Comparison of ENCODE assay signal across 13 cellular contexts in genomic region chr11:92550411-92550810, GRCh38.
DNase-seq lines count a peak whose midpoint lies in the region; ATAC-seq and TF ChIP-seq lines count a peak whose summit lies in the region.
"Had no signal": no experiment of that assay in that cellular context is flagged by ENCODE, and none has a peak within 500 bp of the region (broad histone marks: within the 10 kb centered on the region; RNA-seq: fewer than 3 reads in every experiment).

No MANE protein-coding gene starts in this region.

- peaks cover 19% of the 10 kb centered on the region for H3K4me1 ChIP-seq in H9 (ENCODE audit: insufficient read depth, low read length)
- H3K4me1 ChIP-seq: lower lobe of right lung had no signal

- no peak overlapping the region for H2AK5ac ChIP-seq in H9 (ENCODE audit: insufficient read length, low read length)

- no peak overlapping the region for H4K91ac ChIP-seq in H9 (ENCODE audit: insufficient read length, low read depth, low read length)

- H2BK15ac ChIP-seq in H9 (ENCODE audit: low read depth, low read length): no peak overlapping the region

- H4K20me1 ChIP-seq in H9 (ENCODE audit: control insufficient read depth, insufficient read depth, insufficient read length): no peaks in the 10 kb centered on the region

- no peaks in the 10 kb centered on the region; a peak in 1 of 5 replicates for H3K9me3 Mint-ChIP-seq in H9
- no peaks in the 10 kb centered on the region for H3K9me3 Mint-ChIP-seq in activated CD4-positive, alpha-beta memory T cell treated with anti-CD3 and anti-CD28 coated beads for 36 hours
- H3K9me3 Mint-ChIP-seq: activated naive CD8-positive, alpha-beta T cell treated with anti-CD3 and anti-CD28 coated beads, Interleukin-2, amount 10 ng/mL, durations not matched to agents 7 days and 5 days had no signal

- H3K14ac ChIP-seq in H9 (ENCODE audit: insufficient read depth, low read length): no peak overlapping the region

- peak; percentile 26; the same call in 1 of the 3 replicates for TF ChIP-seq CTCF in H9 (conservative IDR thresholded peaks at IDR 0.05)

- no peak for ATAC-seq in HG02884 (IDR thresholded peaks at IDR 0.05; ENCODE audit: unreplicated experiment)
- ATAC-seq: lower lobe of right lung; naive thymus-derived CD4-positive, alpha-beta T cell had no signal

- H3K27ac ChIP-seq in H9 (ENCODE audit: insufficient read length, low read depth, low read length): no peak overlapping the region
- H3K27ac ChIP-seq: lower lobe of right lung had no signal

- H3K9ac ChIP-seq in H9 (ENCODE audit: extremely low read depth, insufficient read length, low read length): no peak overlapping the region

- H3K9me3 ChIP-seq in H9 (ENCODE audit: control insufficient read depth, low read depth, low read length): no peaks in the 10 kb centered on the region
- H3K9me3 ChIP-seq: lower lobe of right lung had no signal

- H4K8ac ChIP-seq in H9 (replicated peaks; ENCODE audit: insufficient read length, low read depth, low read length): no peak overlapping the region

- DNase-seq in H9 (peak; percentile 80), NCI-H146 treated with DMSO at 0.1 percent for 48 hours (lab: John Stamatoyannopoulos, UW; ENCODE audit: unreplicated experiment) (peak; percentile 14), astrocyte of the hippocampus (ENCODE audit: low read depth, low spot score) (peak; percentile 33), mucosa of gallbladder (ENCODE audit: low spot score) (peak; percentile 48), OCI-M1 (lab: John Stamatoyannopoulos, UW) (no peak)
- no peak for DNase-seq in activated CD4-positive, alpha-beta memory T cell treated with anti-CD3 and anti-CD28 coated beads for 36 hours
- DNase-seq: activated naive CD8-positive, alpha-beta T cell treated with anti-CD3 and anti-CD28 coated beads, Interleukin-2, amount 10 ng/mL, durations not matched to agents 7 days and 5 days; activated T-cell treated with anti-CD3 and anti-CD28 coated beads, Interleukin-2, amount 50 U/mL, for 48 hours; Karpas-422; lower lobe of right lung; naive thymus-derived CD4-positive, alpha-beta T cell had no signal

- no peaks in the 10 kb centered on the region for H3K79me1 ChIP-seq in H9 (ENCODE audit: insufficient read depth, low read depth, low read length, poor library complexity, severe bottlenecking)

- H3K23ac ChIP-seq in H9 (ENCODE audit: insufficient read length, low read depth, low read length): no peak overlapping the region

- no peaks in the 10 kb centered on the region for H3K79me2 ChIP-seq in H9 (ENCODE audit: insufficient read depth, low read length)

- no peak overlapping the region for H3K56ac ChIP-seq in H9 (ENCODE audit: insufficient read length, low read depth, low read length)

- H3K4me2 ChIP-seq in H9 (ENCODE audit: insufficient read depth, insufficient read length, low read length): no peak overlapping the region

- CTCF ChIA-PET in activated CD4-positive, alpha-beta memory T cell treated with anti-CD3 and anti-CD28 coated beads for 36 hours (lab: Charles Lee): no interaction called here

- no peak overlapping the region for H2AFZ ChIP-seq in H9 (ENCODE audit: low read length)

- POLR2A ChIA-PET in activated CD4-positive, alpha-beta memory T cell treated with anti-CD3 and anti-CD28 coated beads for 36 hours (lab: Charles Lee): no interaction called here

- no peak overlapping the region for H2BK20ac ChIP-seq in H9 (ENCODE audit: low read depth, low read length, poor library complexity, severe bottlenecking)

- H3K27ac Mint-ChIP-seq in H9: no peak overlapping the region
- H3K27ac Mint-ChIP-seq in activated CD4-positive, alpha-beta memory T cell treated with anti-CD3 and anti-CD28 coated beads for 36 hours: no peak overlapping the region
- H3K27ac Mint-ChIP-seq: activated naive CD8-positive, alpha-beta T cell treated with anti-CD3 and anti-CD28 coated beads, Interleukin-2, amount 10 ng/mL, durations not matched to agents 7 days and 5 days; B cell; naive thymus-derived CD4-positive, alpha-beta T cell had no signal

- H3K4me3 Mint-ChIP-seq in H9: no peak overlapping the region; a peak in 1 of 5 replicates
- no peak overlapping the region for H3K4me3 Mint-ChIP-seq in activated CD4-positive, alpha-beta memory T cell treated with anti-CD3 and anti-CD28 coated beads for 36 hours
- H3K4me3 Mint-ChIP-seq: activated naive CD8-positive, alpha-beta T cell treated with anti-CD3 and anti-CD28 coated beads, Interleukin-2, amount 10 ng/mL, durations not matched to agents 7 days and 5 days; B cell; naive thymus-derived CD4-positive, alpha-beta T cell had no signal

- no peak overlapping the region for H3K4ac ChIP-seq in H9 (ENCODE audit: low read depth, low read length)

- H3K27me3 ChIP-seq in H9 (ENCODE audit: insufficient read depth, low read length): no peaks in the 10 kb centered on the region

- H4K5ac ChIP-seq in H9 (ENCODE audit: insufficient read length, low read depth, low read length): no peak overlapping the region

- no peak overlapping the region for H2BK5ac ChIP-seq in H9 (ENCODE audit: insufficient read length, low read length)

- no peak overlapping the region for H3K18ac ChIP-seq in H9 (ENCODE audit: insufficient read length, low read depth, low read length)

- intact Hi-C loops in activated CD4-positive, alpha-beta memory T cell treated with anti-CD3 and anti-CD28 coated beads for 36 hours (cut with micrococcal nuclease): no loop called here

- H3K36me3 Mint-ChIP-seq in H9 (ENCODE audit: insufficient read depth in 1 of 3, low read depth in 3 of 3): peaks cover 0 to 4% (median 1%) of the 10 kb centered on the region in 3 experiments; a peak in 2 of 7 replicates
- H3K36me3 Mint-ChIP-seq in activated CD4-positive, alpha-beta memory T cell treated with anti-CD3 and anti-CD28 coated beads for 36 hours: no peaks in the 10 kb centered on the region
- H3K36me3 Mint-ChIP-seq: activated naive CD8-positive, alpha-beta T cell treated with anti-CD3 and anti-CD28 coated beads, Interleukin-2, amount 10 ng/mL, durations not matched to agents 7 days and 5 days; naive thymus-derived CD4-positive, alpha-beta T cell had no signal

- no peak overlapping the region for H2BK12ac ChIP-seq in H9 (ENCODE audit: insufficient read length, low read depth, low read length)

- H3T11ph ChIP-seq in H9 (ENCODE audit: low read length): no peak overlapping the region

- peaks cover 59 to 63% of the 10 kb centered on the region in 2 experiments for H3K4me1 Mint-ChIP-seq in H9
- no peaks in the 10 kb centered on the region for H3K4me1 Mint-ChIP-seq in activated CD4-positive, alpha-beta memory T cell treated with anti-CD3 and anti-CD28 coated beads for 36 hours (ENCODE audit: low read depth)
- H3K4me1 Mint-ChIP-seq: activated naive CD8-positive, alpha-beta T cell treated with anti-CD3 and anti-CD28 coated beads, Interleukin-2, amount 10 ng/mL, durations not matched to agents 7 days and 5 days; B cell; naive thymus-derived CD4-positive, alpha-beta T cell had no signal

- H2BK120ac ChIP-seq in H9 (ENCODE audit: low read depth, low read length, poor library complexity, severe bottlenecking): no peak overlapping the region

- no peaks in the 10 kb centered on the region for H3K27me3 Mint-ChIP-seq in H9 (ENCODE audit: low read depth)
- H3K27me3 Mint-ChIP-seq in activated CD4-positive, alpha-beta memory T cell treated with anti-CD3 and anti-CD28 coated beads for 36 hours: peaks cover 3% of the 10 kb centered on the region
- H3K27me3 Mint-ChIP-seq: activated naive CD8-positive, alpha-beta T cell treated with anti-CD3 and anti-CD28 coated beads, Interleukin-2, amount 10 ng/mL, durations not matched to agents 7 days and 5 days; B cell; naive thymus-derived CD4-positive, alpha-beta T cell had no signal

- H3K23me2 ChIP-seq in H9 (ENCODE audit: insufficient read length, low read depth, low read length, poor library complexity, severe bottlenecking): no peaks in the 10 kb centered on the region

Comparison
In these comparisons a context has a peak if more than half of its experiments do, and no peak if none do; other contexts are left out.
1. DNase-seq: peak in H9 (single experiment), NCI-H146 treated with DMSO at 0.1 percent for 48 hours (single experiment), astrocyte of the hippocampus (single experiment) and mucosa of gallbladder (single experiment); none in activated CD4-positive, alpha-beta memory T cell treated with anti-CD3 and anti-CD28 coated beads for 36 hours (single experiment) and OCI-M1 (single experiment).